8 cellular contexts compared by ENCODE assay signal in the genomic region with DNA sequence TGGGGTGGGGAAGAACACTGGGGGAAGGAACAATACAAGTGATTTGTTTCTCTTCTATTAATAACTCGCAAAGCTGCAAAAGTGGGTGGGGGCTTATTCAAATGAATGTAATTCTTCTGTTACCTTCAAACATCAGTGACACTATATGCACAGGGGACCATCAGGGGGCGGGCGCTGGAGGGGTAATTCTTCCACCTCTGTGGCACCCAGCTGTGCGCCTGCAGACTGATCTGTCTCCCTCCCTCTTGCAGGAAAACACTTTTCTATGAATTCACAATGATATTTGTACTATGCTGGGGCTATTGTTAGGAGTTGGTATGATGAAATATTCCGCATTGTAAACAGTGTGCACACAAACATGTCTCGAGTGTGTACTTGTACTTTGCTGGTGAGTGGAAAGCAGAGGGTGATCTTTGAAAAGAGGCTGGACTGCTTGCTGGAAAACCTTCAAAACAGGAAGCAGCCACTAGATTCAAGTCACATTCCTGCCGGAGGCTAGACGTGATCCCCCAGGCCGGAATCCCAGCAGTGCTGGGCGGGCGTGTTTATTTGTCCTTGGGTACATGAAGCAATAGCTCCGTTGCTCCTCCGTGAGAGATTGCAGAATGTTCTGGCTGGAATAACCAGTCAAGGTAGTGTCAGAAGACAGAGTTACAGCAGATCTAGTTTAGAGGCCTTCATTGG. TPM values are rescaled to one million over a fixed set of nuclear protein-coding genes. Genes with fewer than 3 reads are reported as not detected.
A peak's percentile ranks its signal among the peaks of the same experiment; 100 is the strongest.
DNase-seq lines count a peak whose midpoint lies in the region; ATAC-seq and TF ChIP-seq lines count a peak whose summit lies in the region.

No MANE protein-coding gene starts in this region.

- H3K36me3 ChIP-seq in esophagus (ENCODE audit: control insufficient read depth in 2 of 2, insufficient read depth in 2 of 2, low read length in 1 of 2) = no peaks in the 10 kb centered on the region
- H3K36me3 ChIP-seq in neural cell (ENCODE audit: insufficient read depth, low read length) = no peaks in the 10 kb centered on the region
- no peaks in the 10 kb centered on the region for H3K36me3 ChIP-seq in SK-N-SH (replicated peaks in 1 of 2; ENCODE audit: control insufficient read depth in 1 of 2, insufficient read depth in 2 of 2, low read length in 1 of 2)

- DNase-seq in AG20443 (ENCODE audit: low spot score) = peak; percentile 82
- peak; percentile 60 for DNase-seq in NCI-H460 (ENCODE audit: extremely low read depth, low read depth)
- DNase-seq in SK-N-SH = no peak
- DNase-seq in NCI-H1092 (lab: John Stamatoyannopoulos, UW) = no peak
- DNase-seq in SKM-1 treated with dmso at 0.1 percent for 144 hours (lab: John Stamatoyannopoulos, UW; ENCODE audit: unreplicated experiment) = no peak

- H3K79me2 ChIP-seq in neural cell (replicated peaks; ENCODE audit: insufficient read depth, low read length) = no peaks in the 10 kb centered on the region
- H3K79me2 ChIP-seq in SK-N-SH (ENCODE audit: insufficient read depth) = no peaks in the 10 kb centered on the region

- H3K9ac ChIP-seq in neural cell (ENCODE audit: low read length) = no peak overlapping the region
- no peak overlapping the region for H3K9ac ChIP-seq in SK-N-SH

- no peak for TF ChIP-seq RAD21 in neural cell (conservative IDR thresholded peaks at IDR 0.05)
- no peak for TF ChIP-seq RAD21 in SK-N-SH (IDR thresholded peaks at IDR 0.05; ENCODE audit: low read length)

- H3K9me3 ChIP-seq in esophagus (ENCODE audit: control insufficient read depth in 2 of 2, insufficient read depth in 1 of 2, low read depth in 1 of 2, low read length in 1 of 2) (no peaks in the 10 kb centered on the region), neural cell (ENCODE audit: low read length) (no peaks in the 10 kb centered on the region), SK-N-SH (no peaks in the 10 kb centered on the region)

- H3K27me3 ChIP-seq in esophagus (ENCODE audit: control insufficient read depth in 1 of 2, insufficient read depth in 2 of 2, low read length in 2 of 2) (no peaks in the 10 kb centered on the region), neural cell (ENCODE audit: insufficient read depth, low read depth, low read length) (no peaks in the 10 kb centered on the region), SK-N-SH (ENCODE audit: insufficient read depth) (no peaks in the 10 kb centered on the region; the same call in 1 of the 2 replicates)

- POLR2A ChIA-PET in SK-N-SH (lab: Yijun Ruan, JAX) = no interaction called here

- H3K4me2 ChIP-seq in neural cell (ENCODE audit: low read length) (no peak overlapping the region), SK-N-SH (no peak overlapping the region)

- H3K4me3 ChIP-seq in esophagus (ENCODE audit: low read depth in 1 of 2, low read length in 2 of 2) (no peak overlapping the region), neural cell (ENCODE audit: low read length) (peak overlapping the region; percentile 12), SK-N-SH (ENCODE audit: low read depth in 2 of 2, low read length in 1 of 2) (no peak overlapping the region)

- H3K4me1 ChIP-seq in esophagus (ENCODE audit: control insufficient read depth in 2 of 2, insufficient read depth in 2 of 2, low read length in 1 of 2) = peaks cover 4 to 12% of the 10 kb centered on the region in 2 donors
- no peaks in the 10 kb centered on the region; a peak in 1 of 4 replicates for H3K4me1 ChIP-seq in SK-N-SH (ENCODE audit: control insufficient read depth in 1 of 2, insufficient read depth in 2 of 2, low read depth in 1 of 2, low read length in 1 of 2)

- no peak overlapping the region for H2AFZ ChIP-seq in neural cell (ENCODE audit: low read depth, low read length)
- H2AFZ ChIP-seq in SK-N-SH (ENCODE audit: low read depth) = no peak overlapping the region

- no peak for ATAC-seq in GM19455 (IDR thresholded peaks at IDR 0.05; ENCODE audit: unreplicated experiment)

- peak overlapping the region; percentile 81 to 82 for H3K27ac ChIP-seq in esophagus (ENCODE audit: low read depth in 2 of 2, low read length in 1 of 2)
- no peak overlapping the region for H3K27ac ChIP-seq in neural cell (ENCODE audit: low read length)
- no peak overlapping the region for H3K27ac ChIP-seq in SK-N-SH (ENCODE audit: low read depth in 2 of 2, low read length in 1 of 2)

- CTCF ChIA-PET in SK-N-SH (lab: Yijun Ruan, JAX) = interaction anchor here (1.4 to 3.5 kb wide), 2 partner anchors 16 to 25 kb away, joined by 4 to 27 read pairs; no protein-coding TSS in a partner anchor

- TF ChIP-seq CTCF in neural cell (IDR thresholded peaks at IDR 0.05; ENCODE audit: poor library complexity, severe bottlenecking) (no peak), SK-N-SH (IDR thresholded peaks at IDR 0.05) (no peak)

- WGBS in esophagus, 2 donors = 34 to 46% methylated on average over 13 of the region's 13 CpGs
- WGBS in SK-N-SH (ENCODE audit: low lambda C conversion rate) = 55% methylated on average over 13 of the region's 13 CpGs

- no peaks in the 10 kb centered on the region for H3K9me2 ChIP-seq in neural cell (ENCODE audit: insufficient read depth, low read length)
- H3K9me2 ChIP-seq in SK-N-SH = no peaks in the 10 kb centered on the region

- TF ChIP-seq EP300 in neural cell (conservative IDR thresholded peaks at IDR 0.05; ENCODE audit: poor library complexity, severe bottlenecking) (no peak), SK-N-SH (IDR thresholded peaks at IDR 0.05; ENCODE audit: borderline replicate concordance in 1 of 2, low read depth in 1 of 2, low read length in 1 of 2) (no peak)

- H3F3A ChIP-seq in neural cell (ENCODE audit: insufficient read depth, low read length, poor library complexity, severe bottlenecking) (no peaks in the 10 kb centered on the region), SK-N-SH (replicated peaks; ENCODE audit: insufficient read depth) (no peaks in the 10 kb centered on the region)

- H4K20me1 ChIP-seq in neural cell (ENCODE audit: insufficient read depth) = no peaks in the 10 kb centered on the region
- no peaks in the 10 kb centered on the region for H4K20me1 ChIP-seq in SK-N-SH (ENCODE audit: insufficient read depth)

TF ChIP-seq in neural cell, 6 proteins besides CTCF, POLR2A, EP300 and RAD21:
- no peak for TF ChIP-seq EZH2 (IDR thresholded peaks at IDR 0.05; ENCODE audit: borderline replicate concordance, insufficient read depth, low read length, poor library complexity, severe bottlenecking)

TF ChIP-seq in SK-N-SH, 30 proteins besides CTCF, POLR2A, EP300 and RAD21:
- TF ChIP-seq MXI1 (IDR thresholded peaks at IDR 0.05; ENCODE audit: low read depth, low read length) (no peak), POLR2AphosphoS5 (IDR thresholded peaks at IDR 0.05; ENCODE audit: low read depth, low read length) (no peak), GABPA (IDR thresholded peaks at IDR 0.05; ENCODE audit: low read depth) (no peak), RXRA (IDR thresholded peaks at IDR 0.05; ENCODE audit: borderline replicate concordance, low read depth) (no peak), SIN3A (IDR thresholded peaks at IDR 0.05; ENCODE audit: borderline replicate concordance, low read depth, low read length) (no peak), FOXJ3 (CRISPR knock-in tag; IDR thresholded peaks at IDR 0.05) (no peak), TCF12 (IDR thresholded peaks at IDR 0.05) (no peak), MEF2A (IDR thresholded peaks at IDR 0.05; ENCODE audit: borderline replicate concordance, low read depth) (no peak), YY1 (IDR thresholded peaks at IDR 0.05; ENCODE audit: low read depth) (no peak), FOSL2 (IDR thresholded peaks at IDR 0.05; ENCODE audit: borderline replicate concordance, low read depth) (no peak), RCOR1 (IDR thresholded peaks at IDR 0.05; ENCODE audit: low read length) (no peak), TEAD4 (IDR thresholded peaks at IDR 0.05; ENCODE audit: borderline replicate concordance, insufficient read depth) (no peak), RFX5 (IDR thresholded peaks at IDR 0.05; ENCODE audit: low read length) (no peak)

RNA-seq across cellular contexts. Expression of a gene that starts 15.8 kb away (rescaled TPM):
- total RNA-seq in NCI-H460 (2014; rRNA removed; shearing (Covaris generic)) = 219 and 282 TPM in 2 replicates
- polyA plus RNA-seq in NCI-H460 (2014; cell fraction: nucleus; rRNA removed) = 77.9 and 99.4 TPM in 2 replicates
- polyA plus RNA-seq in esophagus = 10 to 100 TPM; 17.4 to 23.9 TPM
- polyA plus RNA-seq in neural cell = 77.1 and 95.9 TPM in 2 replicates
- 32.4 and 35.1 TPM in 2 replicates for polyA minus RNA-seq in neural cell
- polyA plus RNA-seq in SK-N-SH (2012; rRNA removed) = 40.3 and 57.2 TPM in 2 replicates
- 50.0 and 53.3 TPM in 2 replicates for polyA plus RNA-seq in SK-N-SH (2012; cell fraction: cytosol; rRNA removed)
- polyA plus RNA-seq in SK-N-SH (2012; cell fraction: nucleus; rRNA removed) = 47.8 and 56.3 TPM in 2 replicates

Comparison
In these comparisons a context has a peak if more than half of its experiments do, and no peak if none do; other contexts are left out.
1. DNase-seq: peak in AG20443 (single experiment) and NCI-H460 (single experiment); none in SK-N-SH (single experiment), NCI-H1092 (single experiment) and SKM-1 treated with dmso at 0.1 percent for 144 hours (single experiment).
2. H3K27ac ChIP-seq: peak in esophagus (2 of 2); none in neural cell (single experiment) and SK-N-SH (0 of 2).